In genomic region chr1:182847105-182847504, GRCh38 we compare ENCODE assay signal across 1 cellular context.
TF ChIP-seq lines count a peak whose summit lies in the region.

No MANE protein-coding gene starts in this region.

TF ChIP-seq in HCT116, 20 proteins besides CTCF, POLR2A, EP300 and RAD21 (continued from another document):
- TF ChIP-seq YY1 (IDR thresholded peaks at IDR 0.05; ENCODE audit: extremely low read depth, insufficient replicate concordance, low read depth, low read length) (no peak), FOSL1 (IDR thresholded peaks at IDR 0.05; ENCODE audit: low read depth) (no peak), ZNF274 (IDR thresholded peaks at IDR 0.05; ENCODE audit: low read depth, low read length) (no peak), POLR2AphosphoS5 (IDR thresholded peaks at IDR 0.05; ENCODE audit: low read depth, low read length) (no peak), ELF1 (IDR thresholded peaks at IDR 0.05; ENCODE audit: borderline replicate concordance, low read depth) (no peak)
- TF ChIP-seq, protein P1, sequence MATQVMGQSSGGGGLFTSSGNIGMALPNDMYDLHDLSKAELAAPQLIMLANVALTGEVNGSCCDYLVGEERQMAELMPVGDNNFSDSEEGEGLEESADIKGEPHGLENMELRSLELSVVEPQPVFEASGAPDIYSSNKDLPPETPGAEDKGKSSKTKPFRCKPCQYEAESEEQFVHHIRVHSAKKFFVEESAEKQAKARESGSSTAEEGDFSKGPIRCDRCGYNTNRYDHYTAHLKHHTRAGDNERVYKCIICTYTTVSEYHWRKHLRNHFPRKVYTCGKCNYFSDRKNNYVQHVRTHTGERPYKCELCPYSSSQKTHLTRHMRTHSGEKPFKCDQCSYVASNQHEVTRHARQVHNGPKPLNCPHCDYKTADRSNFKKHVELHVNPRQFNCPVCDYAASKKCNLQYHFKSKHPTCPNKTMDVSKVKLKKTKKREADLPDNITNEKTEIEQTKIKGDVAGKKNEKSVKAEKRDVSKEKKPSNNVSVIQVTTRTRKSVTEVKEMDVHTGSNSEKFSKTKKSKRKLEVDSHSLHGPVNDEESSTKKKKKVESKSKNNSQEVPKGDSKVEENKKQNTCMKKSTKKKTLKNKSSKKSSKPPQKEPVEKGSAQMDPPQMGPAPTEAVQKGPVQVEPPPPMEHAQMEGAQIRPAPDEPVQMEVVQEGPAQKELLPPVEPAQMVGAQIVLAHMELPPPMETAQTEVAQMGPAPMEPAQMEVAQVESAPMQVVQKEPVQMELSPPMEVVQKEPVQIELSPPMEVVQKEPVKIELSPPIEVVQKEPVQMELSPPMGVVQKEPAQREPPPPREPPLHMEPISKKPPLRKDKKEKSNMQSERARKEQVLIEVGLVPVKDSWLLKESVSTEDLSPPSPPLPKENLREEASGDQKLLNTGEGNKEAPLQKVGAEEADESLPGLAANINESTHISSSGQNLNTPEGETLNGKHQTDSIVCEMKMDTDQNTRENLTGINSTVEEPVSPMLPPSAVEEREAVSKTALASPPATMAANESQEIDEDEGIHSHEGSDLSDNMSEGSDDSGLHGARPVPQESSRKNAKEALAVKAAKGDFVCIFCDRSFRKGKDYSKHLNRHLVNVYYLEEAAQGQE (IDR thresholded peaks at IDR 0.05; ENCODE audit: low read depth), result no peak
